In genomic region chr7:151684408-151685175, GRCh38 we compare ENCODE assay signal across 27 cellular contexts.
DNase-seq lines count a peak whose midpoint lies in the region; TF ChIP-seq lines count a peak whose summit lies in the region.
"Had no signal": no experiment of that assay in that cellular context is flagged by ENCODE, and none has a peak within 500 bp of the region (broad histone marks: within the 10 kb centered on the region; RNA-seq: fewer than 3 reads in every experiment).

No MANE protein-coding gene starts in this region.

- no peaks in the 10 kb centered on the region for H4K20me1 ChIP-seq in mammary epithelial cell (ENCODE audit: insufficient read depth, low read length)

- H3K27ac ChIP-seq in mammary epithelial cell (ENCODE audit: insufficient read depth, low read depth, low read length) (no peak overlapping the region), endodermal cell (ENCODE audit: low read depth, low read length) (no peak overlapping the region), sigmoid colon (no peak overlapping the region)
- H3K27ac ChIP-seq: neural progenitor cell, psoas muscle had no signal

- 97% methylated on average over 11 of the region's 13 CpGs for WGBS in mammary epithelial cell (ENCODE audit: low coverage, missing lambda C conversion rate)
- WGBS in endodermal cell (ENCODE audit: insufficient coverage in 1 of 2, insufficient read length in 1 of 2), 2 experiments = 90 to 94% methylated on average over 10 to 13 of the region's 13 CpGs
- 93% methylated on average over 13 of the region's 13 CpGs for WGBS in sigmoid colon, 2 donors

- H3K79me2 ChIP-seq in mammary epithelial cell (ENCODE audit: insufficient read depth, low read length) = no peaks in the 10 kb centered on the region

- no peak overlapping the region for H3K9ac ChIP-seq in mammary epithelial cell (ENCODE audit: insufficient read depth, low read length)
- no peak overlapping the region for H3K9ac ChIP-seq in endodermal cell (ENCODE audit: extremely low read depth, low read length, poor library complexity, severe bottlenecking)
- H3K9ac ChIP-seq: neural progenitor cell had no signal

- H3K4me3 ChIP-seq in mammary epithelial cell (replicated peaks in 1 of 3; ENCODE audit: insufficient read depth in 1 of 3, low read depth in 2 of 3, low read length in 3 of 3) = no peak overlapping the region
- H3K4me3 ChIP-seq in endodermal cell (ENCODE audit: low read length) = no peak overlapping the region
- no peak overlapping the region for H3K4me3 ChIP-seq in sigmoid colon
- H3K4me3 ChIP-seq: HAP-1, mucosa of descending colon, neural progenitor cell, psoas muscle, smooth muscle cell had no signal

- no peak overlapping the region for H3K4me2 ChIP-seq in mammary epithelial cell (ENCODE audit: insufficient read depth, low read depth, low read length)
- H3K4me2 ChIP-seq: neural progenitor cell, smooth muscle cell had no signal

- BruUV-seq in MCF 10A (replicated peaks; lab: Mats Ljungman, UMichigan) (no TSS peak), mammary epithelial cell (replicated peaks; lab: Mats Ljungman, UMichigan) (no TSS peak)

- H3K4me1 Mint-ChIP-seq in MCF 10A (ENCODE audit: insufficient read depth, unreplicated experiment) (peaks cover 51% of the 10 kb centered on the region), endodermal cell (peaks cover 27% of the 10 kb centered on the region), CD14-positive monocyte (peaks cover 8% of the 10 kb centered on the region)
- H3K4me1 Mint-ChIP-seq: activated B cell treated with CpG ODN at 0.5 μM for 24 hours had no signal

- H3K9me3 ChIP-seq in mammary epithelial cell (replicated peaks; ENCODE audit: insufficient read depth, low read length) (no peaks in the 10 kb centered on the region), endodermal cell (ENCODE audit: control insufficient read depth, low read length) (no peaks in the 10 kb centered on the region), sigmoid colon (no peaks in the 10 kb centered on the region)
- H3K9me3 ChIP-seq: HAP-1, mucosa of descending colon, psoas muscle had no signal

- in situ Hi-C loops in mammary epithelial cell (cut with MboI; ENCODE audit: low sequenced_read_pairs in 2 of 2) (no loop called here), GM13976 (cut with MboI; ENCODE audit: low sequenced_read_pairs, unreplicated experiment) (no loop called here)

- TF ChIP-seq CTCF in MCF 10A (IDR thresholded peaks at IDR 0.05; ENCODE audit: unreplicated experiment) (no peak), mammary epithelial cell (conservative IDR thresholded peaks at IDR 0.05 in 1 of 2, IDR thresholded peaks at IDR 0.05 in 1 of 2; ENCODE audit: extremely low read depth in 1 of 2, insufficient read depth in 1 of 2, low read depth in 1 of 2, low read length in 2 of 2) (no peak), endodermal cell (conservative IDR thresholded peaks at IDR 0.05) (no peak), sigmoid colon (IDR thresholded peaks at IDR 0.05) (no peak), CD14-positive monocyte (IDR thresholded peaks at IDR 0.05) (no peak), GM13976 (IDR thresholded peaks at IDR 0.05; ENCODE audit: borderline replicate concordance, control extremely low read depth, extremely low read depth, insufficient read depth, missing control alignments) (no peak)

- no peak overlapping the region for H2AFZ ChIP-seq in mammary epithelial cell (ENCODE audit: low read depth, low read length)
- H2AFZ ChIP-seq: neural progenitor cell had no signal

- H3K36me3 Mint-ChIP-seq in MCF 10A (ENCODE audit: insufficient read depth, unreplicated experiment) = no peaks in the 10 kb centered on the region
- no peaks in the 10 kb centered on the region for H3K36me3 Mint-ChIP-seq in endodermal cell (ENCODE audit: low read depth)
- H3K36me3 Mint-ChIP-seq in CD14-positive monocyte = peaks cover 24 to 39% of the 10 kb centered on the region in 2 donors
- H3K36me3 Mint-ChIP-seq: brain, neural progenitor cell, type B pancreatic cell had no signal

- H3K27ac Mint-ChIP-seq in MCF 10A (ENCODE audit: low read depth, unreplicated experiment) = no peak overlapping the region
- H3K27ac Mint-ChIP-seq in endodermal cell = peak overlapping the region; percentile 64
- peak overlapping the region in 2 of 7 donors; percentile 68 to 69 for H3K27ac Mint-ChIP-seq in CD14-positive monocyte
- H3K27ac Mint-ChIP-seq: activated B cell treated with CpG ODN at 0.5 μM for 24 hours; neural progenitor cell; stimulated activated naive CD8-positive, alpha-beta T cell treated with anti-CD3 and anti-CD28 coated beads, Interleukin-15, Interleukin-2, amounts not matched to agents 100 ng/mL and 50 ng/mL, for 24 hours; type B pancreatic cell had no signal

- H3K4me1 ChIP-seq in mammary epithelial cell (ENCODE audit: insufficient read depth, low read length) (peaks cover 41% of the 10 kb centered on the region), endodermal cell (ENCODE audit: control insufficient read depth, insufficient read depth, low read length) (peaks cover 10% of the 10 kb centered on the region), sigmoid colon (peaks cover 0 to 31% (median 30%) of the 10 kb centered on the region in 4 donors)
- H3K4me1 ChIP-seq: HAP-1, neural progenitor cell had no signal

- intact Hi-C loops in MCF 10A (cut with micrococcal nuclease) (loop anchor here (5.0 kb wide), 1 partner anchor 63 kb away; no protein-coding TSS in a partner anchor), mammary epithelial cell (cut with micrococcal nuclease) (no loop called here), sigmoid colon (cut with DNase I) (no loop called here), CD14-positive monocyte (cut with micrococcal nuclease) (no loop called here)

- POLR2A ChIA-PET in MCF 10A (lab: Yijun Ruan, JAX) = interaction anchor here (0.8 to 3.2 kb wide), 6 partner anchors 12 to 103 kb away, joined by 3 to 15 read pairs (median 5); no protein-coding TSS in a partner anchor

- H3K27me3 ChIP-seq in mammary epithelial cell (ENCODE audit: insufficient read depth, low read length) (no peaks in the 10 kb centered on the region), endodermal cell (ENCODE audit: control insufficient read depth, insufficient read depth, low read length, poor library complexity, severe bottlenecking) (no peaks in the 10 kb centered on the region), sigmoid colon (no peaks in the 10 kb centered on the region)
- H3K27me3 ChIP-seq: neural progenitor cell had no signal

- H3K9me3 Mint-ChIP-seq in MCF 10A (ENCODE audit: unreplicated experiment) = no peaks in the 10 kb centered on the region
- no peaks in the 10 kb centered on the region for H3K9me3 Mint-ChIP-seq in endodermal cell
- H3K9me3 Mint-ChIP-seq in CD14-positive monocyte = no peaks in the 10 kb centered on the region
- H3K9me3 Mint-ChIP-seq: activated B cell treated with CpG ODN at 0.5 μM for 24 hours; brain; neural progenitor cell; stimulated activated naive CD8-positive, alpha-beta T cell treated with anti-CD3 and anti-CD28 coated beads, Interleukin-15, Interleukin-2, amounts not matched to agents 100 ng/mL and 50 ng/mL, for 24 hours; type B pancreatic cell had no signal

- H3K36me3 ChIP-seq in mammary epithelial cell (ENCODE audit: insufficient read depth, low read length) = no peaks in the 10 kb centered on the region
- no peaks in the 10 kb centered on the region for H3K36me3 ChIP-seq in endodermal cell (ENCODE audit: control insufficient read depth, insufficient read depth, low read length)
- no peaks in the 10 kb centered on the region for H3K36me3 ChIP-seq in sigmoid colon
- H3K36me3 ChIP-seq: HAP-1, neural progenitor cell had no signal

- dilution Hi-C loops in mammary epithelial cell (cut with HindIII; ENCODE audit: low sequenced_read_pairs) = no loop called here

- no peak for TF ChIP-seq POLR2A in sigmoid colon (IDR thresholded peaks at IDR 0.05)

- CTCF ChIA-PET in MCF 10A (lab: Yijun Ruan, JAX) = interaction anchor here (0.6 to 2.0 kb wide), 7 partner anchors 13 to 112 kb away, joined by 3 to 6 read pairs (median 4); no protein-coding TSS in a partner anchor
- CTCF ChIA-PET in mammary epithelial cell (lab: Charles Lee; ENCODE audit: low non-redundant PET) = interaction anchor here (0.6 kb wide), 1 partner anchor 39 kb away, joined by 5 read pairs; no protein-coding TSS in a partner anchor

- DNase-seq in MCF 10A (ENCODE audit: unreplicated experiment) = peak; percentile 23
- DNase-seq in mammary epithelial cell = no peak
- DNase-seq in M059J (ENCODE audit: low read depth) = peak; percentile 48
- no peak for DNase-seq in endodermal cell
- DNase-seq in sigmoid colon = peak; percentile 59
- DNase-seq in NCI-H1694 (lab: John Stamatoyannopoulos, UW) = no peak
- DNase-seq in CD14-positive monocyte (ENCODE audit: low spot score) = no peak
- no peak for DNase-seq in GM13976 (ENCODE audit: low spot score)
- DNase-seq: 8988T; activated B cell treated with CpG ODN at 0.5 μM for 24 hours; activated CD4-positive, alpha-beta T cell treated with anti-CD3 and anti-CD28 coated beads, Interleukin-2, amount 50 U/mL, for 48 hours; activated CD8-positive, alpha-beta memory T cell treated with anti-CD3 and anti-CD28 coated beads, Interleukin-2, amount 50 U/mL, for 48 hours; activated effector memory CD4-positive, alpha-beta T cell treated with Interleukin-2 at 50 U/mL for 16 hours; cortex of kidney; KG1; mucosa of descending colon; NCI-H187 treated with DMSO at 0.1 percent for 48 hours; NCI-H2227 treated with DMSO at 0.1 percent for 48 hours; NCI-H774; psoas muscle; stimulated activated CD4-positive, alpha-beta T cell treated with anti-CD3 and anti-CD28 coated beads, Interleukin-2, amount 100 ng/mL, for 48 hours had no signal

- no peak overlapping the region for H3K4me3 Mint-ChIP-seq in MCF 10A (ENCODE audit: unreplicated experiment)
- H3K4me3 Mint-ChIP-seq in endodermal cell = no peak overlapping the region
- H3K4me3 Mint-ChIP-seq in CD14-positive monocyte = no peak overlapping the region
- H3K4me3 Mint-ChIP-seq: activated B cell treated with CpG ODN at 0.5 μM for 24 hours; brain; neural progenitor cell; stimulated activated naive CD8-positive, alpha-beta T cell treated with anti-CD3 and anti-CD28 coated beads, Interleukin-15, Interleukin-2, amounts not matched to agents 100 ng/mL and 50 ng/mL, for 24 hours; type B pancreatic cell had no signal

- TF ChIP-seq EP300 in sigmoid colon (IDR thresholded peaks at IDR 0.05) = no peak

- H3K27me3 Mint-ChIP-seq in MCF 10A (ENCODE audit: insufficient read depth, unreplicated experiment) (no peaks in the 10 kb centered on the region), endodermal cell (ENCODE audit: insufficient read depth) (no peaks in the 10 kb centered on the region), CD14-positive monocyte (ENCODE audit: low read depth in 3 of 3) (peaks cover 0 to 1% (median 0%) of the 10 kb centered on the region in 3 donors)
- H3K27me3 Mint-ChIP-seq: activated B cell treated with CpG ODN at 0.5 μM for 24 hours; brain; stimulated activated naive CD8-positive, alpha-beta T cell treated with anti-CD3 and anti-CD28 coated beads, Interleukin-15, Interleukin-2, amounts not matched to agents 100 ng/mL and 50 ng/mL, for 24 hours; type B pancreatic cell had no signal

Comparison
In these comparisons a context has a peak if more than half of its experiments do, and no peak if none do; other contexts are left out.
1. DNase-seq: peak in MCF 10A (single experiment), M059J (single experiment) and sigmoid colon (single experiment); none in mammary epithelial cell (single experiment), endodermal cell (single experiment), NCI-H1694 (single experiment), CD14-positive monocyte (single experiment) and GM13976 (single experiment).